In the genomic region with DNA sequence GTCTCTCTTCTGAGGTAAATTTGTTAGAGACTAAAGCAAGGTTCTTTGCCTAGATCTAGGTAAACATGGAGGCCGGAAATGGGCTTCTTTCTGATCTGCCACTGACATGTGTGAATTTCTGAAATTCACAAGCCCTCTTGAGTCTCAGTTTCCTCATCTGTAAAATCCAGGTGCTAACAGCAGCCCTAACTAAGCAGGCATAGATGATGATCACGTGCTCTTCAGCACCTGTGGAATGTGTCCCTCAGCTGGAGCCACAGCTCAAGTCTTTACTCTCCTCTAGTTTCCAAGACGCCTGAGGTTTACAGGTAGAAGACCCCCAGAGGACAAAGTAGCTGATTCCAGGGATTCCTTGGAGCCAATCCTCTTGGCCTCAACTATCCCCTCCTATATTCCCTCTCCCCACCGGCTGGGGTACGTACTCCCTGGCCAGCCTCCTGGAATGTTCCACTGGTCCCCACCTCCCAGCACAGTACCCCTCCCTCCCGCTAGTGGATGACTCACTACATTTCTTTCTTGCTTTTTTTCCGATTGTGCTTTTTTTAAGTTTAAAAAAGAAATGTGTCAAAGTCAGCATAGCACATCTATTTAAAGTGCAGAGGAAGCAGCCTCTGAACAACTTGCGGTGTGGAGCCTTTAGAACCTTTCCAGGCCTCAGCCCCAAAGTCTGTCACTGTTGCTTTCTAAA, we compare ENCODE assay signal across 8 cellular contexts.
DNase-seq lines count a peak whose midpoint lies in the region; ATAC-seq and TF ChIP-seq lines count a peak whose summit lies in the region.

No MANE protein-coding gene starts in this region.

- H3K4me2 ChIP-seq in HCT116 (ENCODE audit: low read length) = peak overlapping the region; percentile 83

- H3K36me3 Mint-ChIP-seq in T-helper 2 cell treated with Interferon-gamma antibody and Interleukin-4, amounts not matched to agents 5 μg/mL and 100 μg/mL, for 36 hours (ENCODE audit: low read depth) = no peaks in the 10 kb centered on the region
- H3K36me3 Mint-ChIP-seq in stimulated activated naive CD8-positive, alpha-beta T cell treated with anti-CD3 and anti-CD28 coated beads, Interleukin-15, Interleukin-2, amounts not matched to agents 100 ng/mL and 50 ng/mL, for 24 hours (ENCODE audit: low read depth) = no peaks in the 10 kb centered on the region

- no peak for ATAC-seq in HCT116
- ATAC-seq in right cardiac atrium = peak; percentile 22 to 49
- no peak for ATAC-seq in HG02642 (IDR thresholded peaks at IDR 0.05; ENCODE audit: poor library complexity, unreplicated experiment)

- H3K36me3 ChIP-seq in HCT116 (ENCODE audit: control insufficient read depth in 1 of 2, insufficient read depth in 2 of 2, low read length in 2 of 2) (no peaks in the 10 kb centered on the region), testis (ENCODE audit: low read depth, missing control alignments) (no peaks in the 10 kb centered on the region)

- peak overlapping the region; percentile 60; the same call in 1 of the 2 replicates for H3K27ac ChIP-seq in HCT116 (ENCODE audit: low read depth, low read length)
- peak overlapping the region; percentile 96 for H3K27ac ChIP-seq in right cardiac atrium (ENCODE audit: low read length)
- peak overlapping the region in 1 of 2 donors; percentile 78 for H3K27ac ChIP-seq in testis

- DNase-seq in EH (ENCODE audit: low read depth) (peak; percentile 39), HCT116 (ENCODE audit: low read depth, low spot score) (no peak), right cardiac atrium (no peak), G401 (ENCODE audit: low spot score) (no peak), testis (no peak)
- no peak for DNase-seq in T-helper 2 cell treated with Interferon-gamma antibody and Interleukin-4, amounts not matched to agents 5 μg/mL and 100 μg/mL, for 36 hours (ENCODE audit: low spot score)

- H3K27me3 ChIP-seq in HCT116 (ENCODE audit: insufficient read depth, low read length) = no peaks in the 10 kb centered on the region
- no peaks in the 10 kb centered on the region for H3K27me3 ChIP-seq in right cardiac atrium (ENCODE audit: control insufficient read depth, insufficient read depth)
- no peaks in the 10 kb centered on the region for H3K27me3 ChIP-seq in testis

- no peak for TF ChIP-seq CTCF in HCT116 (IDR thresholded peaks at IDR 0.05 in 2 of 3, conservative IDR thresholded peaks at IDR 0.05 in 1 of 3; ENCODE audit: borderline replicate concordance in 1 of 3, insufficient read depth in 1 of 3, low read depth in 2 of 3, low read length in 2 of 3)
- no peak for TF ChIP-seq CTCF in testis (IDR thresholded peaks at IDR 0.05)

- no peaks in the 10 kb centered on the region for H3K9me2 ChIP-seq in HCT116 (ENCODE audit: insufficient read depth)

- no peaks in the 10 kb centered on the region for H3K79me2 ChIP-seq in HCT116 (ENCODE audit: insufficient read depth, low read length)

- TF ChIP-seq RAD21 in HCT116 (IDR thresholded peaks at IDR 0.05; ENCODE audit: low read depth) = no peak

- 36% methylated on average over 8 of the region's 8 CpGs for WGBS in right cardiac atrium
- 22 to 24% methylated on average over 6 to 8 of the region's 8 CpGs for WGBS in testis, 2 donors

- POLR2A ChIA-PET in HCT116 (lab: Charles Lee) = no interaction called here

- H3K4me3 ChIP-seq in HCT116 (replicated peaks in 1 of 2; ENCODE audit: low read depth in 1 of 2, low read length in 2 of 2) = 0 out of 4 replicates have a peak overlapping the region, but pooled peaks of 1 of the 2 experiments have one; percentile 53
- H3K4me3 ChIP-seq in right cardiac atrium (ENCODE audit: low read length) = no peak overlapping the region
- no peak overlapping the region for H3K4me3 ChIP-seq in testis

- no peak overlapping the region for H2AFZ ChIP-seq in HCT116 (ENCODE audit: low read depth, low read length, poor library complexity, severe bottlenecking)

- BruUV-seq in HCT116 (replicated peaks; lab: Mats Ljungman, UMichigan) = no TSS peak

- H3K4me1 ChIP-seq in HCT116 (ENCODE audit: control insufficient read depth in 1 of 2, insufficient read depth in 2 of 2, low read length in 2 of 2) = peaks cover 12 to 21% of the 10 kb centered on the region in 2 experiments
- peaks cover 3% of the 10 kb centered on the region for H3K4me1 ChIP-seq in right cardiac atrium (ENCODE audit: control insufficient read depth, insufficient read depth, low read length)
- peaks cover 5% of the 10 kb centered on the region for H3K4me1 ChIP-seq in testis

- in situ Hi-C loops in G401 (cut with HindIII; ENCODE audit: low sequenced_read_pairs) = no loop called here

- H4K20me1 ChIP-seq in HCT116 (ENCODE audit: insufficient read depth) = no peaks in the 10 kb centered on the region

- H3K4me1 Mint-ChIP-seq in T-helper 2 cell treated with Interferon-gamma antibody and Interleukin-4, amounts not matched to agents 5 μg/mL and 100 μg/mL, for 36 hours (ENCODE audit: low read depth) = peaks cover 18% of the 10 kb centered on the region
- H3K4me1 Mint-ChIP-seq in stimulated activated naive CD8-positive, alpha-beta T cell treated with anti-CD3 and anti-CD28 coated beads, Interleukin-15, Interleukin-2, amounts not matched to agents 100 ng/mL and 50 ng/mL, for 24 hours (ENCODE audit: low read depth) = peaks cover 26% of the 10 kb centered on the region

- H3K27ac Mint-ChIP-seq in T-helper 2 cell treated with Interferon-gamma antibody and Interleukin-4, amounts not matched to agents 5 μg/mL and 100 μg/mL, for 36 hours = peak overlapping the region; percentile 79
- peak overlapping the region; percentile 94 for H3K27ac Mint-ChIP-seq in stimulated activated naive CD8-positive, alpha-beta T cell treated with anti-CD3 and anti-CD28 coated beads, Interleukin-15, Interleukin-2, amounts not matched to agents 100 ng/mL and 50 ng/mL, for 24 hours

- no peaks in the 10 kb centered on the region for H3K27me3 Mint-ChIP-seq in T-helper 2 cell treated with Interferon-gamma antibody and Interleukin-4, amounts not matched to agents 5 μg/mL and 100 μg/mL, for 36 hours (ENCODE audit: low read depth)
- H3K27me3 Mint-ChIP-seq in stimulated activated naive CD8-positive, alpha-beta T cell treated with anti-CD3 and anti-CD28 coated beads, Interleukin-15, Interleukin-2, amounts not matched to agents 100 ng/mL and 50 ng/mL, for 24 hours = no peaks in the 10 kb centered on the region

- intact Hi-C loops in HCT116 (cut with micrococcal nuclease) (loop anchor here (1.0 to 5.0 kb wide), 3 partner anchors 208 to 493 kb away; no protein-coding TSS in a partner anchor), right cardiac atrium (cut with DNase I) (loop anchor here in 3 of 4 donors (10.0 kb wide), 2 partner anchors 211 to 471 kb away; partner anchors contain the start of gene RS1 (in 2 of the 3)), testis (cut with DNase I; ENCODE audit: low total_unique reads) (no loop called here)

- no peaks in the 10 kb centered on the region for H3K9me3 Mint-ChIP-seq in T-helper 2 cell treated with Interferon-gamma antibody and Interleukin-4, amounts not matched to agents 5 μg/mL and 100 μg/mL, for 36 hours
- no peaks in the 10 kb centered on the region for H3K9me3 Mint-ChIP-seq in stimulated activated naive CD8-positive, alpha-beta T cell treated with anti-CD3 and anti-CD28 coated beads, Interleukin-15, Interleukin-2, amounts not matched to agents 100 ng/mL and 50 ng/mL, for 24 hours

- RAD21 ChIA-PET in HCT116 (lab: Charles Lee; ENCODE audit: low non-redundant PET in 1 of 2, low total read pairs in 2 of 2, uncharacterized antibody in 2 of 2, unreplicated experiment in 2 of 2) = no interaction called here

- CTCF ChIA-PET in HCT116 (lab: Charles Lee) = interaction anchor here (1.3 to 2.4 kb wide), 2 partner anchors 198 to 475 kb away, joined by 3 to 15 read pairs; no protein-coding TSS in a partner anchor

- H3K9ac ChIP-seq in HCT116 (ENCODE audit: low read length) = 0 out of 2 replicates have a peak overlapping the region, but pooled peaks have one; percentile 47

- no peak for TF ChIP-seq POLR2A in HCT116 (IDR thresholded peaks at IDR 0.05; ENCODE audit: borderline replicate concordance, extremely low read depth, insufficient read depth, insufficient read length)
- no peak for TF ChIP-seq POLR2A in testis (IDR thresholded peaks at IDR 0.05)

- H3K9me3 ChIP-seq in HCT116 (ENCODE audit: control insufficient read depth in 1 of 2, insufficient read depth in 1 of 2, low read depth in 1 of 2, low read length in 2 of 2) (no peaks in the 10 kb centered on the region), right cardiac atrium (ENCODE audit: control insufficient read depth, low read length) (no peaks in the 10 kb centered on the region), testis (no peaks in the 10 kb centered on the region)

- peak overlapping the region; percentile 86 for H3K4me3 Mint-ChIP-seq in T-helper 2 cell treated with Interferon-gamma antibody and Interleukin-4, amounts not matched to agents 5 μg/mL and 100 μg/mL, for 36 hours
- peak overlapping the region; percentile 82 for H3K4me3 Mint-ChIP-seq in stimulated activated naive CD8-positive, alpha-beta T cell treated with anti-CD3 and anti-CD28 coated beads, Interleukin-15, Interleukin-2, amounts not matched to agents 100 ng/mL and 50 ng/mL, for 24 hours

TF ChIP-seq in HCT116, 20 proteins besides CTCF, POLR2A, EP300 and RAD21 (continues in another document):
- TF ChIP-seq SRF (IDR thresholded peaks at IDR 0.05; ENCODE audit: low read depth) (no peak), ZBTB33 (IDR thresholded peaks at IDR 0.05; ENCODE audit: extremely low read depth, insufficient replicate concordance, low read length) (no peak), POLR2AphosphoS5 (IDR thresholded peaks at IDR 0.05; ENCODE audit: low read depth, low read length) (no peak), CBX3 (IDR thresholded peaks at IDR 0.05; ENCODE audit: low read depth) (no peak), JUND (IDR thresholded peaks at IDR 0.05) (no peak), FOSL1 (IDR thresholded peaks at IDR 0.05; ENCODE audit: low read depth) (no peak), ELF1 (IDR thresholded peaks at IDR 0.05; ENCODE audit: borderline replicate concordance, low read depth) (no peak), SP1 (IDR thresholded peaks at IDR 0.05; ENCODE audit: low read depth) (no peak), SIN3A (IDR thresholded peaks at IDR 0.05; ENCODE audit: low read depth) (no peak)

Comparison
In these comparisons a context has a peak if more than half of its experiments do, and no peak if none do; other contexts are left out.
1. ATAC-seq: peak in right cardiac atrium (2 of 2); none in HCT116 (single experiment) and HG02642 (single experiment).